Comparison of ENCODE assay signal across 8 cellular contexts in the genomic region with DNA sequence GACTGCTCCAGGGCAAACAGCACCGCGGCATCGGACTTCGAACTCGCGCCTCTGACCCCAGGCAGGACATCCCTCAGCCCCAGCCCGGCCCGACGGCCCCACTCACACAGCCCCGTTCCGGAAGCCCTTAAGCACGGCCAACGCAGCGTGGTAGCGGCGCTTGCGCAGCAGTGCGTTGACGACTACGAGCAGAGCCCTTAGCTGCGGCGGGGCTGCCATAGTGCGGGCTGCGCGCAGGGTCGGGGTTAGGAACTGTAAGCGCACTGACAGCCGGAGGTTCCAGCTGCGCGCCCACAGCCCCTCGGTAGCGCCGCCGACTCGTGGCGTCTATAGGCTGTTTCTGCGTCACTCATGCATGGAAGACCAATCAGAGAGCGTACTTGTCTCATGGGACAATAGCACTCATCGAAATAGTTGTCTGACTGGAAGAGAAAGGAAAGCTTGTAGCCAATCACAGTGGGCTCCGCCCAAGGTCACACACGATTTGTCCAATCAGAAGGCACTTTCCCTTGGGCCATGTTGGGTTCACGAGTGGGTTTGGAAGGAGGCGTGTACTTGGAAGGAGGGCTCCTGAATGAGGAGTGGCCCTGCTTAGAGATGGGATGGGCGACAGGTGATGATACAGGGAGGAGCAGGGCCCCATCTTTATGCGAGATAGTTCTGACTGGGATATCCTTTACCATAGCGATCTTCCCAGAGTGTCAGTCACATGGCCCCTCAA. TPM values are rescaled to one million over a fixed set of nuclear protein-coding genes. Genes with fewer than 3 reads are reported as not detected.
A peak's percentile ranks its signal among the peaks of the same experiment; 100 is the strongest.
DNase-seq lines count a peak whose midpoint lies in the region; ATAC-seq and TF ChIP-seq lines count a peak whose summit lies in the region.

A gene with protein sequence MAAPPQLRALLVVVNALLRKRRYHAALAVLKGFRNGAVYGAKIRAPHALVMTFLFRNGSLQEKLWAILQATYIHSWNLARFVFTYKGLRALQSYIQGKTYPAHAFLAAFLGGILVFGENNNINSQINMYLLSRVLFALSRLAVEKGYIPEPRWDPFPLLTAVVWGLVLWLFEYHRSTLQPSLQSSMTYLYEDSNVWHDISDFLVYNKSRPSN (minus strand): TSS at position 322 of the 721 bp plus-strand sequence. CDS start 103 bp downstream, at position 219.

- peaks cover 2% of the 10 kb centered on the region for H3K36me3 Mint-ChIP-seq in activated naive CD4-positive, alpha-beta T cell treated with anti-CD3 and anti-CD28 coated beads, Interleukin-2, amount 50 U/mL, for 24 hours

- POLR2A ChIA-PET in HEK293 (lab: Yijun Ruan, JAX) = interaction anchor here (0.9 to 1.5 kb wide), 4 partner anchors 12 to 393 kb away, joined by 3 to 7 read pairs (median 4); a partner anchor contains a TSS

- H3K4me1 ChIP-seq in HEK293 (ENCODE audit: control insufficient read depth, insufficient read depth, low read length) (no peaks in the 10 kb centered on the region), testis (peaks cover 8% of the 10 kb centered on the region)

- no peaks in the 10 kb centered on the region for H3K27me3 Mint-ChIP-seq in activated naive CD4-positive, alpha-beta T cell treated with anti-CD3 and anti-CD28 coated beads, Interleukin-2, amount 50 U/mL, for 24 hours

- TF ChIP-seq CTCF in HEK293 (tag by site-specific recombination; IDR thresholded peaks at IDR 0.05) (no peak), testis (IDR thresholded peaks at IDR 0.05) (no peak)

- ATAC-seq in SK-N-SH treated with all-trans-retinoic acid at 6 μM for 48 hours = peak; percentile 100

- H3K36me3 ChIP-seq in HEK293 (ENCODE audit: control insufficient read depth in 2 of 2, insufficient read depth in 1 of 2, low read length in 2 of 2) (no peaks in the 10 kb centered on the region), testis (ENCODE audit: low read depth, missing control alignments) (no peaks in the 10 kb centered on the region)

- intact Hi-C loops in testis (cut with DNase I; ENCODE audit: low total_unique reads) = no loop called here

- no peak within 1 kb of the TSS; the same call in 1 of the 2 replicates for H3K27ac ChIP-seq in HEK293 (ENCODE audit: extremely low read depth, low read depth, low read length)
- peak within 1 kb of the TSS in 1 of 2 donors; percentile 79 for H3K27ac ChIP-seq in testis

- H3K4me3 ChIP-seq in HEK293 (ENCODE audit: low read depth, low read length) (peak within 1 kb of the TSS; percentile 53), testis (peak within 1 kb of the TSS; percentile 72 to 73)

- WGBS in testis, 2 donors = 2 to 7% methylated on average over 9 to 46 of the region's 46 CpGs

- no peaks in the 10 kb centered on the region for H3K27me3 ChIP-seq in testis

- CTCF ChIA-PET in HEK293 (lab: Yijun Ruan, JAX) = interaction anchor here (1.8 kb wide), 1 partner anchor 66 kb away, joined by 5 read pairs; no protein-coding TSS in a partner anchor

- DNase-seq in GF-D8 (lab: John Stamatoyannopoulos, UW) (peak; percentile 97), MV-4-11 (lab: John Stamatoyannopoulos, UW) (peak; percentile 99), glomerular endothelial cell (ENCODE audit: extremely low read depth, low read depth, low spot score) (peak; percentile 96), occipital lobe (lab: John Stamatoyannopoulos, UW) (peak; percentile 95), testis (peak; percentile 97)

- H3K4me1 Mint-ChIP-seq in activated naive CD4-positive, alpha-beta T cell treated with anti-CD3 and anti-CD28 coated beads, Interleukin-2, amount 50 U/mL, for 24 hours = peaks cover 35% of the 10 kb centered on the region

- no peak for TF ChIP-seq POLR2A in testis (IDR thresholded peaks at IDR 0.05)

- no peaks in the 10 kb centered on the region for H3K9me3 ChIP-seq in HEK293 (ENCODE audit: control insufficient read depth, insufficient read depth, low read depth, low read length)
- no peaks in the 10 kb centered on the region for H3K9me3 ChIP-seq in testis

- H3K4me3 Mint-ChIP-seq in activated naive CD4-positive, alpha-beta T cell treated with anti-CD3 and anti-CD28 coated beads, Interleukin-2, amount 50 U/mL, for 24 hours = peak within 1 kb of the TSS; percentile 87

- H3K9me3 Mint-ChIP-seq in activated naive CD4-positive, alpha-beta T cell treated with anti-CD3 and anti-CD28 coated beads, Interleukin-2, amount 50 U/mL, for 24 hours = no peaks in the 10 kb centered on the region

- H3K27ac Mint-ChIP-seq in activated naive CD4-positive, alpha-beta T cell treated with anti-CD3 and anti-CD28 coated beads, Interleukin-2, amount 50 U/mL, for 24 hours = peak within 1 kb of the TSS; percentile 87

TF ChIP-seq in HEK293, 187 proteins besides CTCF, POLR2A, EP300 and RAD21 (continues in another document):
- TF ChIP-seq, protein P1, sequence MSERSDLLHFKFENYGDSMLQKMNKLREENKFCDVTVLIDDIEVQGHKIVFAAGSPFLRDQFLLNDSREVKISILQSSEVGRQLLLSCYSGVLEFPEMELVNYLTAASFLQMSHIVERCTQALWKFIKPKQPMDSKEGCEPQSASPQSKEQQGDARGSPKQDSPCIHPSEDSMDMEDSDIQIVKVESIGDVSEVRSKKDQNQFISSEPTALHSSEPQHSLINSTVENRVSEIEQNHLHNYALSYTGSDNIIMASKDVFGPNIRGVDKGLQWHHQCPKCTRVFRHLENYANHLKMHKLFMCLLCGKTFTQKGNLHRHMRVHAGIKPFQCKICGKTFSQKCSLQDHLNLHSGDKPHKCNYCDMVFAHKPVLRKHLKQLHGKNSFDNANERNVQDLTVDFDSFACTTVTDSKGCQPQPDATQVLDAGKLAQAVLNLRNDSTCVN (tag by site-specific recombination; optimal IDR thresholded peaks at IDR 0.05) = peak; percentile 90
- TF ChIP-seq ZNF626 (tag by site-specific recombination; IDR thresholded peaks at IDR 0.05) (no peak), ZNF239 (tag by site-specific recombination; IDR thresholded peaks at IDR 0.05) (no peak), ZNF335 (tag by site-specific recombination; conservative IDR thresholded peaks at IDR 0.05) (peak; percentile 53; the same call in 1 of the 2 replicates), ZNF843 (tag by site-specific recombination; IDR thresholded peaks at IDR 0.05) (no peak), SP2 (tag by site-specific recombination; IDR thresholded peaks at IDR 0.05) (peak; percentile 100), ZNF521 (tag by site-specific recombination; IDR thresholded peaks at IDR 0.05) (no peak), ZBTB8A (tag by site-specific recombination; IDR thresholded peaks at IDR 0.05) (no peak), KLF8 (tag by site-specific recombination; IDR thresholded peaks at IDR 0.05) (peak; percentile 74), ZNF544 (tag by site-specific recombination; IDR thresholded peaks at IDR 0.05) (no peak), ZBTB48 (tag by site-specific recombination; IDR thresholded peaks at IDR 0.05) (peak; percentile 94), ZNF37A (tag by site-specific recombination; IDR thresholded peaks at IDR 0.05) (no peak)
- TF ChIP-seq, protein P2, sequence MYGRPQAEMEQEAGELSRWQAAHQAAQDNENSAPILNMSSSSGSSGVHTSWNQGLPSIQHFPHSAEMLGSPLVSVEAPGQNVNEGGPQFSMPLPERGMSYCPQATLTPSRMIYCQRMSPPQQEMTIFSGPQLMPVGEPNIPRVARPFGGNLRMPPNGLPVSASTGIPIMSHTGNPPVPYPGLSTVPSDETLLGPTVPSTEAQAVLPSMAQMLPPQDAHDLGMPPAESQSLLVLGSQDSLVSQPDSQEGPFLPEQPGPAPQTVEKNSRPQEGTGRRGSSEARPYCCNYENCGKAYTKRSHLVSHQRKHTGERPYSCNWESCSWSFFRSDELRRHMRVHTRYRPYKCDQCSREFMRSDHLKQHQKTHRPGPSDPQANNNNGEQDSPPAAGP (tag by site-specific recombination; IDR thresholded peaks at IDR 0.05) = 0 out of 2 replicates have a peak, but pooled peaks have one; percentile 17

TF ChIP-seq in SK-N-SH treated with all-trans-retinoic acid at 6 μM for 48 hours, 23 proteins besides CTCF, POLR2A, EP300 and RAD21:
- TF ChIP-seq OSR1 (CRISPR knock-in tag; IDR thresholded peaks at IDR 0.05) = no peak
- no peak for TF ChIP-seq PPARA (CRISPR knock-in tag; IDR thresholded peaks at IDR 0.05; ENCODE audit: borderline replicate concordance)
- TF ChIP-seq TCF4 (CRISPR knock-in tag; IDR thresholded peaks at IDR 0.05; ENCODE audit: borderline replicate concordance) = no peak

RNA-seq across cellular contexts. Expression of the gene that starts here (rescaled TPM):
- total RNA-seq in glomerular endothelial cell (9.2 and 11.5 TPM in 2 replicates), occipital lobe (12.5 TPM), testis (1 to 10 TPM; 4.6 to 5.1 TPM)
- 6.8 TPM for polyA plus RNA-seq in testis (ENCODE audit: insufficient read depth, low read depth, low replicate concordance)
